ENCODE assay signal across 16 cellular contexts in the genomic region with DNA sequence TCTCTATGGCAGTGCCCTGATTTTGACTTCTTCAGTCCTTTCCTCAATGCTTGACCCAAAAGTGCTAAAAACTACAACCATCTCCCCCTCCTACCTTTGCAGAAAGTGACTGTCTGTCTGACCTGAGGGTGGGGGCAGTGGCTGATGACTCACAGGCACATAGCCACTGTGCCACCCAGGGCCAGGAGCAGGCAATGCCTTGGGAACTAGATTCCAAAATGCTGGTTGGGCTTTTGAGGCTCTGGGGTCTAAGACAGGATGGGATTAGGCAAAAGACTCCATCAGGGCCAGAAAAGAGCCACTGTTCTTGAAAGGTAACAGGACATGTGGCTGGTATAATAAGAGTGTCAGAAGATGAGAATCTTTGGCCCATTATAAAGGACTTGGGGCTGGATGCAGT.
DNase-seq lines count a peak whose midpoint lies in the region; ATAC-seq and TF ChIP-seq lines count a peak whose summit lies in the region.
"Had no signal": no experiment of that assay in that cellular context is flagged by ENCODE, and none has a peak within 500 bp of the region (broad histone marks: within the 10 kb centered on the region; RNA-seq: fewer than 3 reads in every experiment).

No MANE protein-coding gene starts in this region.

- H3K4me3 Mint-ChIP-seq in T-helper 17 cell: no peak overlapping the region
- H3K4me3 Mint-ChIP-seq: B cell; CD4-positive, CD25-positive, alpha-beta regulatory T cell; CD8-positive, alpha-beta T cell; GM23338 had no signal

- TF ChIP-seq POLR2A in erythroblast (IDR thresholded peaks at IDR 0.05; ENCODE audit: low read length): no peak

- no peaks in the 10 kb centered on the region for H3K9me3 ChIP-seq in T-helper 17 cell (ENCODE audit: control insufficient read depth, low read length, poor library complexity, severe bottlenecking)
- H3K9me3 ChIP-seq: BLaER1, Caco-2, HAP-1 had no signal

- H3K27me3 Mint-ChIP-seq in T-helper 17 cell: peaks cover 33% of the 10 kb centered on the region
- H3K27me3 Mint-ChIP-seq: B cell had no signal

- peak overlapping the region; percentile 56 for H3K27ac Mint-ChIP-seq in T-helper 17 cell
- H3K27ac Mint-ChIP-seq: B cell; CD4-positive, CD25-positive, alpha-beta regulatory T cell; CD8-positive, alpha-beta T cell; GM23338 had no signal

- H3K4me1 Mint-ChIP-seq in T-helper 17 cell: peaks cover 23% of the 10 kb centered on the region

- peaks cover 2% of the 10 kb centered on the region for H3K36me3 Mint-ChIP-seq in T-helper 17 cell (ENCODE audit: low read depth)
- H3K36me3 Mint-ChIP-seq: CD4-positive, CD25-positive, alpha-beta regulatory T cell; CD8-positive, alpha-beta T cell had no signal

- DNase-seq in ELF-1 (ENCODE audit: low read depth, low spot score) (peak; percentile 76), T-helper 17 cell (no peak), iPS-NIHi7 (ENCODE audit: extremely low spot score) (peak; percentile 22), erythroblast (lab: John Stamatoyannopoulos, UW) (no peak)
- DNase-seq in stimulated activated CD4-positive, alpha-beta T cell treated with anti-CD3 and anti-CD28 coated beads, Interleukin-4, amount 100 ng/mL, for 24 hours: no peak
- DNase-seq: Caco-2; CD4-positive, CD25-positive, alpha-beta regulatory T cell; CD8-positive, alpha-beta T cell; DMS79; EL; GF-D8 had no signal

- ATAC-seq in T-helper 17 cell (no peak), HG03135 (IDR thresholded peaks at IDR 0.05; ENCODE audit: unreplicated experiment) (no peak)
- ATAC-seq: CD8-positive, alpha-beta T cell; GM23338 had no signal

Comparison
In these comparisons a context has a peak if more than half of its experiments do, and no peak if none do; other contexts are left out.
1. DNase-seq: peak in ELF-1 (single experiment) and iPS-NIHi7 (single experiment); none in T-helper 17 cell (0 of 3), erythroblast (0 of 2) and stimulated activated CD4-positive, alpha-beta T cell treated with anti-CD3 and anti-CD28 coated beads, Interleukin-4, amount 100 ng/mL, for 24 hours (single experiment).